17 cellular contexts compared by ENCODE assay signal in genomic region chr4:54898163-54898562, GRCh38.
"Had no signal": no experiment of that assay in that cellular context is flagged by ENCODE, and none has a peak within 500 bp of the region (broad histone marks: within the 10 kb centered on the region; RNA-seq: fewer than 3 reads in every experiment).

No MANE protein-coding gene starts in this region.

- H3K9me3 ChIP-seq: sigmoid colon had no signal

- H3K27me3 ChIP-seq: sigmoid colon had no signal

- H3K4me1 ChIP-seq: left ventricle myocardium inferior, sigmoid colon had no signal

- H3K4me3 ChIP-seq: coronary artery, left ventricle myocardium inferior, sigmoid colon had no signal

- DNase-seq: activated CD4-positive, alpha-beta T cell treated with anti-CD3 and anti-CD28 coated beads, Interleukin-2, amount 10 ng/mL, durations not matched to agents 7 days and 5 days; activated CD8-positive, alpha-beta T cell treated with anti-CD3 and anti-CD28 coated beads for 36 hours; activated gamma-delta T cell; activated naive CD4-positive, alpha-beta T cell treated with anti-CD3 and anti-CD28 coated beads, Interleukin-2, amount 50 U/mL, for 16 hours; activated naive CD8-positive, alpha-beta T cell treated with anti-CD3 and anti-CD28 coated beads, Interleukin-2, amount 50 U/mL, for 24 hours; aorta; foreskin melanocyte; left ventricle myocardium inferior; midbrain; natural killer cell; retina; sigmoid colon; stimulated activated CD4-positive, alpha-beta T cell treated with anti-CD3 and anti-CD28 coated beads, Interleukin-2, amount 100 ng/mL, for 48 hours; stimulated activated CD8-positive, alpha-beta memory T cell treated with anti-CD3 and anti-CD28 coated beads, Interleukin-4, amount 100 ng/mL, for 48 hours; stimulated activated naive B cell treated with anti-CD40 and anti-IgM and Interleukin-4, amounts not matched to agents 10 μg/mL and 1 μg/mL and 100 μg/mL, for 72 hours had no signal

- H3K36me3 ChIP-seq: left ventricle myocardium inferior, sigmoid colon had no signal

- H3K27ac ChIP-seq: coronary artery, epithelial cell of prostate, left ventricle myocardium inferior, sigmoid colon had no signal
